23 cellular contexts compared by ENCODE assay signal in the genomic region with DNA sequence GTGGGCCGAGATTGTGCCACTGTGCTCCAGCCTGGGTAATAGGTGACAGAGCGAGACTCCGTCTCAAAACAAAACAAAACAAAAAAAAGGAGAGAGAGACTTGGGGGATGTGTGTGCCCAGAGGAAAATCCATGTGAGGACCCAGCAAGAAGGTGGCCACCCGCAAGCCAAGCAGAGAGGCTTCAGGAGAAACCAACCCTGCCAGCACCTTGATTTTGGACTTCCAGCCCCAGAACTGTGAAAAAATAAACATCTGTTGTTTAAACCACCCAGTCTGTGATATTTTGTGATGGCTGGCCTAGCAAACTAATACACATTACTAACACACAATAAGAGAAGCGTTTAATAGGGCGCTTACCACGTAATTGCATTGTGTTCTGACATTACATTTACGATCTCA. TPM values are rescaled to one million over a fixed set of nuclear protein-coding genes. Genes with fewer than 3 reads are reported as not detected.
A peak's percentile ranks its signal among the peaks of the same experiment; 100 is the strongest.
DNase-seq lines count a peak whose midpoint lies in the region; ATAC-seq, FAIRE-seq and TF ChIP-seq lines count a peak whose summit lies in the region.
"Had no signal": no experiment of that assay in that cellular context is flagged by ENCODE, and none has a peak within 500 bp of the region (broad histone marks: within the 10 kb centered on the region; RNA-seq: fewer than 3 reads in every experiment).

No MANE protein-coding gene starts in this region.

- H3K4me3 ChIP-seq in Caco-2 (ENCODE audit: low read depth, low read length): no peak overlapping the region
- no peak overlapping the region for H3K4me3 ChIP-seq in astrocyte (ENCODE audit: insufficient read depth, low read depth, low read length)
- H3K4me3 ChIP-seq in muscle layer of colon (ENCODE audit: low read depth in 1 of 2, low read length in 2 of 2): no peak overlapping the region
- H3K4me3 ChIP-seq: GM23248, SJCRH30, skin epidermis, testis had no signal

- peaks cover 59% of the 10 kb centered on the region for H3K4me1 ChIP-seq in Caco-2
- H3K4me1 ChIP-seq in astrocyte (ENCODE audit: insufficient read depth, low read length): peaks cover 32% of the 10 kb centered on the region
- H3K4me1 ChIP-seq in muscle layer of colon (ENCODE audit: insufficient read depth, low read length): peaks cover 36% of the 10 kb centered on the region

- H3K27ac Mint-ChIP-seq in Caco-2 (ENCODE audit: unreplicated experiment) (peak overlapping the region; percentile 91), astrocyte (ENCODE audit: unreplicated experiment) (peak overlapping the region; percentile 84)
- H3K27ac Mint-ChIP-seq in stimulated activated memory B cell treated with anti-CD40 and anti-IgM and Interleukin-4, amounts not matched to agents 10 μg/mL and 1 μg/mL and 100 μg/mL, for 72 hours: peak overlapping the region; percentile 69
- H3K27ac Mint-ChIP-seq in stimulated activated effector memory CD8-positive, alpha-beta T cell treated with anti-CD3 and anti-CD28 coated beads, Interleukin-12 subunit alpha, Interleukin-12 subunit beta, amount 100 ng/mL, for 72 hours: no peak overlapping the region
- H3K27ac Mint-ChIP-seq: activated CD4-positive, alpha-beta memory T cell treated with anti-CD3 and anti-CD28 coated beads for 36 hours; activated naive CD8-positive, alpha-beta T cell treated with anti-CD3 and anti-CD28 coated beads for 36 hours had no signal

- FAIRE-seq in astrocyte (lab: Jason Lieb, UNC): no peak
- FAIRE-seq: GM19239, RCC 7860 had no signal

- H3K36me3 Mint-ChIP-seq in Caco-2 (ENCODE audit: insufficient read depth, unreplicated experiment) (peaks cover 6% of the 10 kb centered on the region), astrocyte (ENCODE audit: low read depth, unreplicated experiment) (no peaks in the 10 kb centered on the region)
- peaks cover under 1% of the 10 kb centered on the region for H3K36me3 Mint-ChIP-seq in stimulated activated memory B cell treated with anti-CD40 and anti-IgM and Interleukin-4, amounts not matched to agents 10 μg/mL and 1 μg/mL and 100 μg/mL, for 72 hours
- no peaks in the 10 kb centered on the region for H3K36me3 Mint-ChIP-seq in stimulated activated effector memory CD8-positive, alpha-beta T cell treated with anti-CD3 and anti-CD28 coated beads, Interleukin-12 subunit alpha, Interleukin-12 subunit beta, amount 100 ng/mL, for 72 hours
- H3K36me3 Mint-ChIP-seq: activated CD4-positive, alpha-beta memory T cell treated with anti-CD3 and anti-CD28 coated beads for 36 hours; activated naive CD8-positive, alpha-beta T cell treated with anti-CD3 and anti-CD28 coated beads for 36 hours; T-cell had no signal

- POLR2A ChIA-PET in Caco-2 (lab: Charles Lee): no interaction called here

- DNase-seq in Caco-2: no peak
- no peak for DNase-seq in astrocyte (ENCODE audit: low read depth)
- no peak for DNase-seq in stimulated activated effector memory CD8-positive, alpha-beta T cell treated with anti-CD3 and anti-CD28 coated beads, Interleukin-12 subunit alpha, Interleukin-12 subunit beta, amount 100 ng/mL, for 72 hours (ENCODE audit: low spot score in 2 of 2)
- no peak for DNase-seq in SHP77 treated with DMSO at 0.1 percent for 48 hours (lab: John Stamatoyannopoulos, UW)
- DNase-seq in NCI-H2029 treated with DMSO at 0.1 percent for 48 hours (lab: John Stamatoyannopoulos, UW): no peak
- no peak for DNase-seq in GM13977 (ENCODE audit: low spot score)
- DNase-seq: activated CD4-positive, alpha-beta memory T cell treated with anti-CD3 and anti-CD28 coated beads for 36 hours; activated CD4-positive, CD25-positive, alpha-beta regulatory T cell; activated naive CD8-positive, alpha-beta T cell treated with anti-CD3 and anti-CD28 coated beads for 36 hours; GM23248; KG1; midbrain; MM.1S; SJCRH30; stimulated activated CD4-positive, alpha-beta T cell treated with anti-CD3 and anti-CD28 coated beads, Interleukin-2, amount 100 ng/mL, for 24 hours; T-cell; testis had no signal

- peaks cover 4% of the 10 kb centered on the region for H3K79me2 ChIP-seq in astrocyte (ENCODE audit: insufficient read depth, low read length)

- H3K27ac ChIP-seq in astrocyte (ENCODE audit: low read depth, low read length) (no peak overlapping the region), muscle layer of colon (ENCODE audit: low read depth, low read length) (peak overlapping the region; percentile 1)
- H3K27ac ChIP-seq: epithelial cell of prostate, GM23248, SJCRH30, testis had no signal

- H3K9me3 ChIP-seq in Caco-2 (no peaks in the 10 kb centered on the region), astrocyte (ENCODE audit: insufficient read depth, low read depth, low read length) (no peaks in the 10 kb centered on the region), muscle layer of colon (ENCODE audit: low read length) (no peaks in the 10 kb centered on the region)
- H3K9me3 ChIP-seq: SJCRH30, testis had no signal

- H3K27me3 Mint-ChIP-seq in Caco-2 (ENCODE audit: insufficient read depth, unreplicated experiment) (no peaks in the 10 kb centered on the region), astrocyte (ENCODE audit: low read depth, unreplicated experiment) (no peaks in the 10 kb centered on the region)
- H3K27me3 Mint-ChIP-seq in stimulated activated memory B cell treated with anti-CD40 and anti-IgM and Interleukin-4, amounts not matched to agents 10 μg/mL and 1 μg/mL and 100 μg/mL, for 72 hours: no peaks in the 10 kb centered on the region
- H3K27me3 Mint-ChIP-seq: activated CD4-positive, alpha-beta memory T cell treated with anti-CD3 and anti-CD28 coated beads for 36 hours; activated naive CD8-positive, alpha-beta T cell treated with anti-CD3 and anti-CD28 coated beads for 36 hours; T-cell had no signal

- no peak overlapping the region for H3K9ac ChIP-seq in astrocyte (ENCODE audit: low read length)
- no peak overlapping the region for H3K9ac ChIP-seq in muscle layer of colon (ENCODE audit: low read length)
- H3K9ac ChIP-seq: GM23248 had no signal

- BruUV-seq in Caco-2 (replicated peaks; lab: Mats Ljungman, UMichigan): no TSS peak

- H3K4me2 ChIP-seq in astrocyte (ENCODE audit: low read length): no peak overlapping the region

- H4K20me1 ChIP-seq in astrocyte (ENCODE audit: insufficient read depth, low read length): no peaks in the 10 kb centered on the region

- ATAC-seq in stimulated activated memory B cell treated with anti-CD40 and anti-IgM and Interleukin-4, amounts not matched to agents 10 μg/mL and 1 μg/mL and 100 μg/mL, for 72 hours: no peak
- no peak for ATAC-seq in stimulated activated effector memory CD8-positive, alpha-beta T cell treated with anti-CD3 and anti-CD28 coated beads, Interleukin-12 subunit alpha, Interleukin-12 subunit beta, amount 100 ng/mL, for 72 hours
- ATAC-seq: T-cell had no signal

- in situ Hi-C loops in GM13977 (cut with MboI; ENCODE audit: low pct_unique_long_range_greater_than_20kb, low sequenced_read_pairs, unreplicated experiment): loop anchor here (10.0 kb wide), 1 partner anchor 155 kb away; no protein-coding TSS in a partner anchor

- H3K27me3 ChIP-seq in Caco-2 (replicated peaks; ENCODE audit: control insufficient read depth, insufficient read depth, low read length) (no peaks in the 10 kb centered on the region), astrocyte (ENCODE audit: insufficient read depth, low read length) (no peaks in the 10 kb centered on the region), muscle layer of colon (ENCODE audit: control insufficient read depth in 1 of 2, insufficient read depth in 2 of 2, low read length in 2 of 2) (no peaks in the 10 kb centered on the region)
- H3K27me3 ChIP-seq: SJCRH30, testis had no signal

- H2AFZ ChIP-seq in astrocyte (ENCODE audit: low read depth, low read length): no peak overlapping the region
- H2AFZ ChIP-seq: GM23248 had no signal

- H3K9me3 Mint-ChIP-seq in Caco-2 (ENCODE audit: unreplicated experiment) (no peaks in the 10 kb centered on the region), astrocyte (ENCODE audit: unreplicated experiment) (no peaks in the 10 kb centered on the region)
- no peaks in the 10 kb centered on the region for H3K9me3 Mint-ChIP-seq in stimulated activated memory B cell treated with anti-CD40 and anti-IgM and Interleukin-4, amounts not matched to agents 10 μg/mL and 1 μg/mL and 100 μg/mL, for 72 hours
- H3K9me3 Mint-ChIP-seq in stimulated activated effector memory CD8-positive, alpha-beta T cell treated with anti-CD3 and anti-CD28 coated beads, Interleukin-12 subunit alpha, Interleukin-12 subunit beta, amount 100 ng/mL, for 72 hours: no peaks in the 10 kb centered on the region
- H3K9me3 Mint-ChIP-seq: activated CD4-positive, alpha-beta memory T cell treated with anti-CD3 and anti-CD28 coated beads for 36 hours; activated naive CD8-positive, alpha-beta T cell treated with anti-CD3 and anti-CD28 coated beads for 36 hours; T-cell had no signal

- TF ChIP-seq CTCF in Caco-2 (IDR thresholded peaks at IDR 0.05; ENCODE audit: insufficient read depth in 1 of 2, low read depth in 1 of 2, low read length in 1 of 2, severe bottlenecking in 1 of 2, unreplicated experiment in 1 of 2) (no peak), astrocyte (IDR thresholded peaks at IDR 0.05; ENCODE audit: insufficient read depth, low read depth, low read length) (no peak), GM13977 (IDR thresholded peaks at IDR 0.05; ENCODE audit: extremely low read depth, insufficient read depth, missing control alignments) (no peak)

- no peaks in the 10 kb centered on the region for H3K36me3 ChIP-seq in Caco-2 (ENCODE audit: control insufficient read depth, insufficient read depth, low read length)
- H3K36me3 ChIP-seq in astrocyte (ENCODE audit: insufficient read depth, low read length): no peaks in the 10 kb centered on the region
- H3K36me3 ChIP-seq in muscle layer of colon (ENCODE audit: insufficient read depth, low read length): no peaks in the 10 kb centered on the region
- H3K36me3 ChIP-seq: SJCRH30 had no signal

- peaks cover 25% of the 10 kb centered on the region for H3K4me1 Mint-ChIP-seq in Caco-2 (ENCODE audit: low read depth, unreplicated experiment)
- H3K4me1 Mint-ChIP-seq in astrocyte (ENCODE audit: low read depth, unreplicated experiment): peaks cover 35% of the 10 kb centered on the region
- H3K4me1 Mint-ChIP-seq in stimulated activated memory B cell treated with anti-CD40 and anti-IgM and Interleukin-4, amounts not matched to agents 10 μg/mL and 1 μg/mL and 100 μg/mL, for 72 hours: peaks cover 15% of the 10 kb centered on the region
- peaks cover 10% of the 10 kb centered on the region for H3K4me1 Mint-ChIP-seq in stimulated activated effector memory CD8-positive, alpha-beta T cell treated with anti-CD3 and anti-CD28 coated beads, Interleukin-12 subunit alpha, Interleukin-12 subunit beta, amount 100 ng/mL, for 72 hours

- intact Hi-C loops in Caco-2 (cut with micrococcal nuclease; ENCODE audit: unreplicated experiment): no loop called here

- CTCF ChIA-PET in Caco-2 (lab: Charles Lee): interaction anchor here (1.2 kb wide), 1 partner anchor 10 kb away, joined by 5 read pairs; no protein-coding TSS in a partner anchor

- H3K4me3 Mint-ChIP-seq in Caco-2 (ENCODE audit: unreplicated experiment): no peak overlapping the region
- H3K4me3 Mint-ChIP-seq in astrocyte (ENCODE audit: unreplicated experiment): no peak overlapping the region
- no peak overlapping the region for H3K4me3 Mint-ChIP-seq in stimulated activated memory B cell treated with anti-CD40 and anti-IgM and Interleukin-4, amounts not matched to agents 10 μg/mL and 1 μg/mL and 100 μg/mL, for 72 hours
- no peak overlapping the region for H3K4me3 Mint-ChIP-seq in stimulated activated effector memory CD8-positive, alpha-beta T cell treated with anti-CD3 and anti-CD28 coated beads, Interleukin-12 subunit alpha, Interleukin-12 subunit beta, amount 100 ng/mL, for 72 hours
- H3K4me3 Mint-ChIP-seq: activated CD4-positive, alpha-beta memory T cell treated with anti-CD3 and anti-CD28 coated beads for 36 hours; activated naive CD8-positive, alpha-beta T cell treated with anti-CD3 and anti-CD28 coated beads for 36 hours; T-cell had no signal

RNA-seq across cellular contexts. Expression of gene TXN2, which starts 21.2 kb away (rescaled TPM):
- 75.8 and 77.2 TPM in 2 replicates for total RNA-seq in Caco-2 (2022)
- total RNA-seq in astrocyte: 56.4 and 61.0 TPM in 2 replicates

RNA-seq across cellular contexts. Expression of gene FOXRED2, which starts 46.6 kb away (rescaled TPM):
- total RNA-seq in Caco-2 (2022): 182 and 220 TPM in 2 replicates
- 5.3 and 5.9 TPM in 2 replicates for total RNA-seq in astrocyte

Comparison
In these comparisons a context has a peak if more than half of its experiments do, and no peak if none do; other contexts are left out.
1. RNA of gene FOXRED2, which starts 46.6 kb away (total RNA-seq): 182 to 220 TPM in Caco-2; 5.3 to 5.9 TPM in astrocyte; every median in the first group is over 10 times any median in the second.